23 cellular contexts compared by ENCODE assay signal in the genomic region with DNA sequence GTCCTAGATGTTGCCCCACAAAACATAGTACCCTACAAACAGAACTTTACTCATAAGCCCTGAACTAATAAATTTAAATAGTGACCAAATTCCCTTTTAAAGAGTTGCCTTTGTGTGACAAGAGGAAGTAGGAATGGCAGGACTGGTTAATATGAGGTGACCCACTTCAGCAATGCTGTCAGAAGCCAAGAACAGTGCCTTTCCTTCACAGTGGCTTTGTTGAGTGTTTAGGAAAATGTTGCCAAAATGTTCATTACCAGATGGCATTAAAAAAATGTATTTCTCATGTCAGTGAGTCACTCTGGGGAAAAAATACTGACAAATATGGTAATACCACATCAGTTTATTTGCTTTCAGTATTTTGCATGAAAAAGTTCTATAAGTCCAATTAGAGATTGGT.
"Had no signal": no experiment of that assay in that cellular context is flagged by ENCODE, and none has a peak within 500 bp of the region (broad histone marks: within the 10 kb centered on the region; RNA-seq: fewer than 3 reads in every experiment).

No MANE protein-coding gene starts in this region.

- H3K27me3 ChIP-seq: ascending aorta, body of pancreas had no signal

- H3K27ac ChIP-seq: ascending aorta, body of pancreas, VCaP had no signal

- ATAC-seq: activated CD8-positive, alpha-beta T cell treated with anti-CD3 and anti-CD28 coated beads, Interleukin-2, amount 10 ng/mL, durations not matched to agents 7 days and 5 days; activated naive CD8-positive, alpha-beta T cell treated with anti-CD3 and anti-CD28 coated beads, Interleukin-2, amount 50 U/mL, for 24 hours; body of pancreas had no signal

- H3K36me3 Mint-ChIP-seq: activated naive CD4-positive, alpha-beta T cell treated with anti-CD3 and anti-CD28 coated beads, Interleukin-2, amount 50 U/mL, for 24 hours had no signal

- H3K9me3 Mint-ChIP-seq: activated naive CD4-positive, alpha-beta T cell treated with anti-CD3 and anti-CD28 coated beads, Interleukin-2, amount 50 U/mL, for 24 hours; activated naive CD8-positive, alpha-beta T cell treated with anti-CD3 and anti-CD28 coated beads, Interleukin-2, amount 50 U/mL, for 24 hours had no signal

- DNase-seq: activated CD4-positive, alpha-beta T cell treated with anti-CD3 and anti-CD28 coated beads for 48 hours; activated CD4-positive, alpha-beta T cell treated with anti-CD3 and anti-CD28 coated beads, Interleukin-2, amount 50 U/mL, for 4 hours; activated CD4-positive, CD25-positive, alpha-beta regulatory T cell; activated CD8-positive, alpha-beta memory T cell treated with anti-CD3 and anti-CD28 coated beads, Interleukin-2, amount 50 U/mL, for 48 hours; activated CD8-positive, alpha-beta T cell treated with anti-CD3 and anti-CD28 coated beads, Interleukin-2, amount 10 ng/mL, durations not matched to agents 7 days and 5 days; activated effector memory CD4-positive, alpha-beta T cell treated with Interleukin-2 at 50 U/mL for 16 hours; activated naive CD4-positive, alpha-beta T cell; activated naive CD8-positive, alpha-beta T cell treated with anti-CD3 and anti-CD28 coated beads, Interleukin-2, amount 50 U/mL, for 24 hours; activated T-cell treated with anti-CD3 and anti-CD28 coated beads, Interleukin-2, amount 50 U/mL, for 1 hour; amniotic stem cell; body of pancreas; central memory CD4-positive, alpha-beta T cell; NCI-H1417 treated with DMSO at 0.1 percent for 48 hours; NCI-H187; NCI-H2081; NCI-H2227 treated with DMSO at 0.1 percent for 48 hours; NCI-H510A; NCI-H526 treated with DMSO at 0.1 percent for 48 hours; SIG-M5; T-helper 1 cell had no signal

- H3K36me3 ChIP-seq: ascending aorta had no signal

- H3K27ac Mint-ChIP-seq: activated CD8-positive, alpha-beta T cell treated with anti-CD3 and anti-CD28 coated beads, Interleukin-2, amount 10 ng/mL, durations not matched to agents 7 days and 5 days; activated naive CD4-positive, alpha-beta T cell treated with anti-CD3 and anti-CD28 coated beads, Interleukin-2, amount 50 U/mL, for 24 hours; activated naive CD8-positive, alpha-beta T cell treated with anti-CD3 and anti-CD28 coated beads, Interleukin-2, amount 50 U/mL, for 24 hours had no signal

- H3K4me1 ChIP-seq: ascending aorta, body of pancreas had no signal

- H3K4me3 ChIP-seq: ascending aorta, body of pancreas had no signal

- H3K9me3 ChIP-seq: ascending aorta, body of pancreas had no signal
